ENCODE assay signal across 22 cellular contexts in genomic region chr2:159892990-159893389, GRCh38.
DNase-seq lines count a peak whose midpoint lies in the region; ATAC-seq lines count a peak whose summit lies in the region.
"Had no signal": no experiment of that assay in that cellular context is flagged by ENCODE, and none has a peak within 500 bp of the region (broad histone marks: within the 10 kb centered on the region; RNA-seq: fewer than 3 reads in every experiment).

No MANE protein-coding gene starts in this region.

- peak overlapping the region; percentile 57 for H3K4me3 ChIP-seq in endocrine pancreas (ENCODE audit: control insufficient read depth, insufficient read depth, low read length)
- H3K4me3 ChIP-seq: A549, psoas muscle had no signal

- H3K4me1 ChIP-seq in endocrine pancreas (ENCODE audit: control insufficient read depth, insufficient read depth, low read length) = no peaks in the 10 kb centered on the region
- H3K4me1 ChIP-seq: BE2C, psoas muscle had no signal

- peaks cover 57% of the 10 kb centered on the region for H3K36me3 Mint-ChIP-seq in stimulated activated naive CD8-positive, alpha-beta T cell treated with anti-CD3 and anti-CD28 coated beads, Interleukin-15, Interleukin-2, amounts not matched to agents 100 ng/mL and 50 ng/mL, for 24 hours (ENCODE audit: low read depth)
- H3K36me3 Mint-ChIP-seq: type B pancreatic cell had no signal

- H3K36me3 ChIP-seq in endocrine pancreas (ENCODE audit: control insufficient read depth, insufficient read depth, low read length) = no peaks in the 10 kb centered on the region
- H3K36me3 ChIP-seq: BE2C had no signal

- no peak for ATAC-seq in stimulated activated naive CD8-positive, alpha-beta T cell treated with anti-CD3 and anti-CD28 coated beads, Interleukin-15, amount 100 ng/mL, for 72 hours
- ATAC-seq in HG03354 (IDR thresholded peaks at IDR 0.05; ENCODE audit: poor library complexity, severe bottlenecking, unreplicated experiment) (peak; percentile 23), HG02852 (IDR thresholded peaks at IDR 0.05; ENCODE audit: unreplicated experiment) (no peak)
- ATAC-seq: psoas muscle had no signal

- H3K9me3 Mint-ChIP-seq in stimulated activated naive CD8-positive, alpha-beta T cell treated with anti-CD3 and anti-CD28 coated beads, Interleukin-15, Interleukin-2, amounts not matched to agents 100 ng/mL and 50 ng/mL, for 24 hours = no peaks in the 10 kb centered on the region
- H3K9me3 Mint-ChIP-seq in stimulated activated naive CD8-positive, alpha-beta T cell treated with anti-CD3 and anti-CD28 coated beads, Interleukin-15, amount 100 ng/mL, for 72 hours = no peaks in the 10 kb centered on the region
- H3K9me3 Mint-ChIP-seq: activated naive CD8-positive, alpha-beta T cell treated with anti-CD3 and anti-CD28 coated beads, Interleukin-2, amount 10 ng/mL, durations not matched to agents 7 days and 5 days; type B pancreatic cell had no signal

- DNase-seq in stimulated activated naive CD8-positive, alpha-beta T cell treated with anti-CD3 and anti-CD28 coated beads, Interleukin-15, amount 100 ng/mL, for 72 hours = no peak
- DNase-seq in EL (no peak), NOMO-1 treated with DMSO at 0.1 percent for 48 hours (lab: John Stamatoyannopoulos, UW; ENCODE audit: unreplicated experiment) (no peak), iPS-NIHi7 (ENCODE audit: extremely low spot score) (no peak)
- DNase-seq: activated CD4-positive, alpha-beta T cell treated with anti-CD3 and anti-CD28 coated beads, Interleukin-2, amount 50 U/mL, for 1 hour; activated effector memory CD4-positive, alpha-beta T cell treated with Interleukin-2 at 50 U/mL for 16 hours; activated naive CD8-positive, alpha-beta T cell treated with anti-CD3 and anti-CD28 coated beads, Interleukin-2, amount 10 ng/mL, durations not matched to agents 7 days and 5 days; BE2C; central memory CD4-positive, alpha-beta T cell; GOT3; IMR-90; mesenchymal stem cell; MM.1S; NCI-H1417 treated with DMSO at 0.1 percent for 48 hours; NCI-H82; psoas muscle had no signal

- H3K27ac Mint-ChIP-seq in stimulated activated naive CD8-positive, alpha-beta T cell treated with anti-CD3 and anti-CD28 coated beads, Interleukin-15, Interleukin-2, amounts not matched to agents 100 ng/mL and 50 ng/mL, for 24 hours = peak overlapping the region; percentile 2
- no peak overlapping the region for H3K27ac Mint-ChIP-seq in stimulated activated naive CD8-positive, alpha-beta T cell treated with anti-CD3 and anti-CD28 coated beads, Interleukin-15, amount 100 ng/mL, for 72 hours
- H3K27ac Mint-ChIP-seq: activated naive CD8-positive, alpha-beta T cell treated with anti-CD3 and anti-CD28 coated beads, Interleukin-2, amount 10 ng/mL, durations not matched to agents 7 days and 5 days; type B pancreatic cell had no signal

- no peaks in the 10 kb centered on the region for H3K27me3 ChIP-seq in endocrine pancreas (ENCODE audit: control insufficient read depth, insufficient read depth, low read length)
- H3K27me3 ChIP-seq: BE2C had no signal

- H3K4me1 Mint-ChIP-seq in stimulated activated naive CD8-positive, alpha-beta T cell treated with anti-CD3 and anti-CD28 coated beads, Interleukin-15, Interleukin-2, amounts not matched to agents 100 ng/mL and 50 ng/mL, for 24 hours (ENCODE audit: low read depth) = peaks cover 78% of the 10 kb centered on the region
- H3K4me1 Mint-ChIP-seq in stimulated activated naive CD8-positive, alpha-beta T cell treated with anti-CD3 and anti-CD28 coated beads, Interleukin-15, amount 100 ng/mL, for 72 hours = peaks cover 80% of the 10 kb centered on the region

- no peaks in the 10 kb centered on the region for H3K27me3 Mint-ChIP-seq in stimulated activated naive CD8-positive, alpha-beta T cell treated with anti-CD3 and anti-CD28 coated beads, Interleukin-15, Interleukin-2, amounts not matched to agents 100 ng/mL and 50 ng/mL, for 24 hours
- no peaks in the 10 kb centered on the region for H3K27me3 Mint-ChIP-seq in stimulated activated naive CD8-positive, alpha-beta T cell treated with anti-CD3 and anti-CD28 coated beads, Interleukin-15, amount 100 ng/mL, for 72 hours
- H3K27me3 Mint-ChIP-seq: activated naive CD8-positive, alpha-beta T cell treated with anti-CD3 and anti-CD28 coated beads, Interleukin-2, amount 10 ng/mL, durations not matched to agents 7 days and 5 days had no signal

- H3K4me3 Mint-ChIP-seq in stimulated activated naive CD8-positive, alpha-beta T cell treated with anti-CD3 and anti-CD28 coated beads, Interleukin-15, Interleukin-2, amounts not matched to agents 100 ng/mL and 50 ng/mL, for 24 hours = no peak overlapping the region
- no peak overlapping the region for H3K4me3 Mint-ChIP-seq in stimulated activated naive CD8-positive, alpha-beta T cell treated with anti-CD3 and anti-CD28 coated beads, Interleukin-15, amount 100 ng/mL, for 72 hours
- H3K4me3 Mint-ChIP-seq: activated naive CD8-positive, alpha-beta T cell treated with anti-CD3 and anti-CD28 coated beads, Interleukin-2, amount 10 ng/mL, durations not matched to agents 7 days and 5 days; type B pancreatic cell had no signal

- no peak overlapping the region for H3K9ac ChIP-seq in endocrine pancreas (ENCODE audit: control insufficient read depth, insufficient read depth, low read length)

- H3K9me3 ChIP-seq in endocrine pancreas (ENCODE audit: control insufficient read depth, low read length) = no peaks in the 10 kb centered on the region
- H3K9me3 ChIP-seq: A549, BE2C, psoas muscle had no signal
